29 cellular contexts compared by ENCODE assay signal in genomic region chr4:120299631-120300030, GRCh38.
A peak's percentile ranks its signal among the peaks of the same experiment; 100 is the strongest.
DNase-seq lines count a peak whose midpoint lies in the region; ATAC-seq and FAIRE-seq lines count a peak whose summit lies in the region.
"Had no signal": no experiment of that assay in that cellular context is flagged by ENCODE, and none has a peak within 500 bp of the region (broad histone marks: within the 10 kb centered on the region; RNA-seq: fewer than 3 reads in every experiment).

No MANE protein-coding gene starts in this region.

- no peak for FAIRE-seq in urothelium cell line (lab: Jason Lieb, UNC)
- FAIRE-seq: H1 had no signal

- ATAC-seq in GM21529 (IDR thresholded peaks at IDR 0.05; ENCODE audit: unreplicated experiment): no peak
- ATAC-seq: activated CD4-positive, CD25-positive, alpha-beta regulatory T cell treated with anti-CD3 and anti-CD28 coated beads, Interleukin-2, amount 50 U/mL, for 24 hours; esophagus mucosa; left lobe of liver; Panc1 had no signal

- peak; percentile 10 for DNase-seq in NCI-H1092 treated with DMSO at 0.1 percent for 48 hours (lab: John Stamatoyannopoulos, UW)
- no peak for DNase-seq in NCI-H1092 (lab: John Stamatoyannopoulos, UW)
- peak; percentile 84 for DNase-seq in NCI-H187 treated with DMSO at 0.1 percent for 48 hours (lab: John Stamatoyannopoulos, UW)
- DNase-seq in NCI-H510A treated with DMSO at 0.1 percent for 48 hours (lab: John Stamatoyannopoulos, UW): peak; percentile 86
- no peak for DNase-seq in urothelium cell line (ENCODE audit: low spot score)
- DNase-seq in stimulated activated CD4-positive, alpha-beta T cell treated with anti-CD3 and anti-CD28 coated beads, Interleukin-12 subunit alpha, Interleukin-12 subunit beta, amount 100 ng/mL, for 4 hours: no peak
- no peak for DNase-seq in effector CD8-positive, alpha-beta T cell (lab: John Stamatoyannopoulos, UW)
- DNase-seq: activated CD4-positive, alpha-beta T cell treated with anti-CD3 and anti-CD28 coated beads, Interleukin-2, amount 50 U/mL, for 48 hours; activated naive CD4-positive, alpha-beta T cell treated with Interleukin-2 at 50 U/mL for 16 hours; C1 segment of cervical spinal cord; Caco-2; caudate nucleus; cortex of kidney; endodermal cell; glutamatergic neuron; KG1; MM.1S; nephron progenitor cell; Right ventricle myocardium superior; stimulated activated CD4-positive, alpha-beta T cell treated with anti-CD3 and anti-CD28 coated beads, Interleukin-15, amount 100 ng/mL, for 24 hours; stimulated activated CD4-positive, alpha-beta T cell treated with anti-CD3 and anti-CD28 coated beads, Interleukin-4, amount 100 ng/mL, for 4 hours; T-helper 2 cell; transverse colon had no signal

Comparison
In these comparisons a context has a peak if more than half of its experiments do, and no peak if none do; other contexts are left out.
1. DNase-seq: peak in NCI-H1092 treated with DMSO at 0.1 percent for 48 hours (single experiment), NCI-H187 treated with DMSO at 0.1 percent for 48 hours (single experiment) and NCI-H510A treated with DMSO at 0.1 percent for 48 hours (single experiment); none in NCI-H1092 (single experiment), urothelium cell line (single experiment), stimulated activated CD4-positive, alpha-beta T cell treated with anti-CD3 and anti-CD28 coated beads, Interleukin-12 subunit alpha, Interleukin-12 subunit beta, amount 100 ng/mL, for 4 hours (single experiment) and effector CD8-positive, alpha-beta T cell (single experiment).